Comparison of ENCODE assay signal across 1 cellular context in the genomic region with DNA sequence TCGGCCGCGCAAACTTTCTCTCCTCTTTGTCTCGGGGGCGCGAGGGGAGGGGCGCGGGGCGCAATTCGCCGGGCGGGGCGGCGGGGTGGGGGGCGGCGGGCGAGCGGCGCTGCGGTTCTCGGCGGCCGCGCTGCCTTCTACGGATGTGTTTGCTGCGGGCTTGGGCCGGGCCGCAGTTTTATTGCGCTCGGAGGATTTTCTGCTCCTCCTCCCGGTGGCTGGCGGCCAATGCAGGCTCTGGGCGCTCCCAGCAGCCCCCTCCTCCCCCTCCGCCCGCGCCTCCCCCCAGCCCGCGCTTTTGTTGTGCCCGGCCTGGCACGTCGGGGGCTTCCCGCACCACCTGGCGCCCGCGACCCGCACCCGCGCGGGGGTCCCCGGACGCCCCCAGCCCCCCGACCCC.
A peak's percentile ranks its signal among the peaks of the same experiment; 100 is the strongest.
TF ChIP-seq lines count a peak whose summit lies in the region.

A gene with protein sequence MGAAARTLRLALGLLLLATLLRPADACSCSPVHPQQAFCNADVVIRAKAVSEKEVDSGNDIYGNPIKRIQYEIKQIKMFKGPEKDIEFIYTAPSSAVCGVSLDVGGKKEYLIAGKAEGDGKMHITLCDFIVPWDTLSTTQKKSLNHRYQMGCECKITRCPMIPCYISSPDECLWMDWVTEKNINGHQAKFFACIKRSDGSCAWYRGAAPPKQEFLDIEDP (minus strand): TSS at position 154 of the 400 bp plus-strand sequence. CDS start 299 bp downstream, outside the sequence.

TF ChIP-seq in SK-N-SH, 30 proteins besides CTCF, POLR2A, EP300 and RAD21 (continued from another document):
- TF ChIP-seq REST (IDR thresholded peaks at IDR 0.05; ENCODE audit: low read depth, low read length): no peak
- TF ChIP-seq NFIC (IDR thresholded peaks at IDR 0.05; ENCODE audit: borderline replicate concordance): peak; percentile 29; the same call in 1 of the 2 replicates
- no peak for TF ChIP-seq GATA2 (CRISPR knock-in tag; IDR thresholded peaks at IDR 0.05)
